In genomic region chr4:76546282-76547166, GRCh38 we compare ENCODE assay signal across 9 cellular contexts.
DNase-seq lines count a peak whose midpoint lies in the region; ATAC-seq and TF ChIP-seq lines count a peak whose summit lies in the region.
"Had no signal": no experiment of that assay in that cellular context is flagged by ENCODE, and none has a peak within 500 bp of the region (broad histone marks: within the 10 kb centered on the region; RNA-seq: fewer than 3 reads in every experiment).

No MANE protein-coding gene starts in this region.

- H3K9me2 ChIP-seq in PC-3 (replicated peaks; ENCODE audit: low read length) = no peaks in the 10 kb centered on the region

- H3K36me3 ChIP-seq in PC-3 (ENCODE audit: low read depth, low read length) (no peaks in the 10 kb centered on the region), prostate gland (no peaks in the 10 kb centered on the region)

- POLR2A ChIA-PET in PC-3 (lab: Charles Lee; ENCODE audit: unreplicated experiment) = interaction anchor here (0.5 to 0.6 kb wide), 2 partner anchors 39 to 569 kb away, joined by 3 read pairs; no protein-coding TSS in a partner anchor

- H3K79me2 ChIP-seq in PC-3 (ENCODE audit: low read length) = no peaks in the 10 kb centered on the region

- H3K27ac ChIP-seq in PC-3 (ENCODE audit: low read length) = peak overlapping the region; percentile 97
- peak overlapping the region in 1 of 2 donors; percentile 58 for H3K27ac ChIP-seq in prostate gland

- H3K4me3 ChIP-seq in PC-3 (ENCODE audit: low read length) = peak overlapping the region; percentile 45; the same call in 1 of the 2 replicates
- H3K4me3 ChIP-seq in prostate gland = no peak overlapping the region

- H3F3A ChIP-seq in PC-3 (ENCODE audit: low read length, unreplicated experiment) = peaks cover 3% of the 10 kb centered on the region

- H3K9ac ChIP-seq in PC-3 (ENCODE audit: low read length) = peak overlapping the region; percentile 69

- 38% methylated on average over 9 of the region's 9 CpGs for WGBS in prostate gland

- peaks cover 37% of the 10 kb centered on the region for H3K4me1 ChIP-seq in PC-3 (ENCODE audit: insufficient read depth, low read length)
- H3K4me1 ChIP-seq in prostate gland (replicated peaks) = peaks cover 6% of the 10 kb centered on the region

- H3K27me3 ChIP-seq in PC-3 (ENCODE audit: low read length) (no peaks in the 10 kb centered on the region), prostate gland (replicated peaks; ENCODE audit: insufficient read depth) (no peaks in the 10 kb centered on the region)

- H4K20me1 ChIP-seq in PC-3 (ENCODE audit: low read length) = no peaks in the 10 kb centered on the region

- H3K4me2 ChIP-seq in PC-3 (ENCODE audit: low read length) = peak overlapping the region; percentile 85

- CTCF ChIA-PET in PC-3 (lab: Charles Lee) = no interaction called here

- peak; percentile 83 for DNase-seq in GM04504 (ENCODE audit: low read depth)
- peak; percentile 82 for DNase-seq in PC-3
- peak; percentile 87 for DNase-seq in fibroblast of gingiva (ENCODE audit: low read depth)
- peak; percentile 53 for DNase-seq in prostate gland (ENCODE audit: low spot score)
- no peak for DNase-seq in GF-D8 (lab: John Stamatoyannopoulos, UW)
- DNase-seq in activated naive CD4-positive, alpha-beta T cell (lab: John Stamatoyannopoulos, UW) = no peak
- DNase-seq: NCI-H1092 had no signal

- H3K9me3 ChIP-seq in PC-3 (ENCODE audit: low read length) (no peaks in the 10 kb centered on the region), prostate gland (no peaks in the 10 kb centered on the region)

- TF ChIP-seq CTCF in PC-3 (conservative IDR thresholded peaks at IDR 0.05; ENCODE audit: low read depth, low read length) (no peak), prostate gland (IDR thresholded peaks at IDR 0.05) (no peak)

- ATAC-seq in PC-3 = peak; percentile 78
- no peak for ATAC-seq in GM19023 (IDR thresholded peaks at IDR 0.05; ENCODE audit: unreplicated experiment)
- ATAC-seq in HG03469 (IDR thresholded peaks at IDR 0.05; ENCODE audit: unreplicated experiment) = no peak

- TSS peak; percentile 42 for BruUV-seq in PC-3 (replicated peaks; lab: Mats Ljungman, UMichigan)

- peak overlapping the region; percentile 39; the same call in 1 of the 2 replicates for H2AFZ ChIP-seq in PC-3 (ENCODE audit: low read length)

- TF ChIP-seq POLR2A in prostate gland (IDR thresholded peaks at IDR 0.05) = no peak

- intact Hi-C loops in PC-3 (cut with micrococcal nuclease) (no loop called here), prostate gland (cut with DNase I) (no loop called here)

Comparison
In these comparisons a context has a peak if more than half of its experiments do, and no peak if none do; other contexts are left out.
1. DNase-seq: peak in GM04504 (single experiment), PC-3 (single experiment), fibroblast of gingiva (single experiment) and prostate gland (single experiment); none in GF-D8 (single experiment) and activated naive CD4-positive, alpha-beta T cell (0 of 4).